Comparison of ENCODE assay signal across 1 cellular context in genomic region chr15:88913850-88914169, GRCh38.
TF ChIP-seq lines count a peak whose summit lies in the region.

No MANE protein-coding gene starts in this region.

TF ChIP-seq in HCT116, 20 proteins besides CTCF, POLR2A, EP300 and RAD21 (continued from another document):
- no peak for TF ChIP-seq FOSL1 (IDR thresholded peaks at IDR 0.05; ENCODE audit: low read depth)
- no peak for TF ChIP-seq ELF1 (IDR thresholded peaks at IDR 0.05; ENCODE audit: borderline replicate concordance, low read depth)
- no peak for TF ChIP-seq ATF3 (IDR thresholded peaks at IDR 0.05)
- no peak for TF ChIP-seq CBX3 (IDR thresholded peaks at IDR 0.05; ENCODE audit: low read depth)
- TF ChIP-seq TCF7L2 (IDR thresholded peaks at IDR 0.05; ENCODE audit: borderline replicate concordance, extremely low read depth, insufficient read depth, insufficient read length) = no peak
- no peak for TF ChIP-seq CEBPB (IDR thresholded peaks at IDR 0.05; ENCODE audit: low read depth)
